Comparison of ENCODE assay signal across 15 cellular contexts in genomic region chr1:145987926-145988325, GRCh38. TPM values are rescaled to one million over a fixed set of nuclear protein-coding genes. Genes with fewer than 3 reads are reported as not detected.
DNase-seq lines count a peak whose midpoint lies in the region; ATAC-seq and TF ChIP-seq lines count a peak whose summit lies in the region.
"Had no signal": no experiment of that assay in that cellular context is flagged by ENCODE, and none has a peak within 500 bp of the region (broad histone marks: within the 10 kb centered on the region; RNA-seq: fewer than 3 reads in every experiment).

No MANE protein-coding gene starts in this region.

- no peak for TF ChIP-seq POLR2A in heart left ventricle (IDR thresholded peaks at IDR 0.05)
- no peak for TF ChIP-seq POLR2A in upper lobe of left lung (IDR thresholded peaks at IDR 0.05)

- H3K9me3 ChIP-seq in heart left ventricle (no peaks in the 10 kb centered on the region), ascending aorta (no peaks in the 10 kb centered on the region), upper lobe of left lung (no peaks in the 10 kb centered on the region)

- H3K4me1 Mint-ChIP-seq in natural killer cell treated with Interleukin-12 subunit alpha and Interleukin-12 subunit beta and Interleukin-15 and Interleukin-18, amount 100 ng/mL, for 72 hours (ENCODE audit: low read depth in 2 of 2): peaks cover 52 to 55% of the 10 kb centered on the region in 2 donors

- H3K4me1 ChIP-seq in heart left ventricle (peaks cover 14 to 73% (median 52%) of the 10 kb centered on the region in 12 donors), ascending aorta (peaks cover 13 to 39% of the 10 kb centered on the region in 2 donors), upper lobe of left lung (peaks cover 46 to 82% (median 59%) of the 10 kb centered on the region in 4 donors)

- no peak for ATAC-seq in heart left ventricle
- ATAC-seq in natural killer cell treated with Interleukin-12 subunit alpha and Interleukin-12 subunit beta and Interleukin-15 and Interleukin-18, amount 100 ng/mL, for 72 hours: no peak
- no peak for ATAC-seq in upper lobe of left lung (ENCODE audit: low FRiP score in 2 of 2)
- no peak for ATAC-seq in GM19328 (IDR thresholded peaks at IDR 0.05; ENCODE audit: unreplicated experiment)

- peaks cover 4% of the 10 kb centered on the region for H3K36me3 Mint-ChIP-seq in natural killer cell treated with Interleukin-12 subunit alpha and Interleukin-12 subunit beta and Interleukin-15 and Interleukin-18, amount 100 ng/mL, for 72 hours

- peak overlapping the region; percentile 48 to 84 for H3K27ac Mint-ChIP-seq in natural killer cell treated with Interleukin-12 subunit alpha and Interleukin-12 subunit beta and Interleukin-15 and Interleukin-18, amount 100 ng/mL, for 72 hours

- H3K4me3 Mint-ChIP-seq in natural killer cell treated with Interleukin-12 subunit alpha and Interleukin-12 subunit beta and Interleukin-15 and Interleukin-18, amount 100 ng/mL, for 72 hours: no peak overlapping the region

- no peak for TF ChIP-seq EP300 in upper lobe of left lung (IDR thresholded peaks at IDR 0.05)

- no peaks in the 10 kb centered on the region for H3K9me3 Mint-ChIP-seq in natural killer cell treated with Interleukin-12 subunit alpha and Interleukin-12 subunit beta and Interleukin-15 and Interleukin-18, amount 100 ng/mL, for 72 hours

- H3K27me3 Mint-ChIP-seq in natural killer cell treated with Interleukin-12 subunit alpha and Interleukin-12 subunit beta and Interleukin-15 and Interleukin-18, amount 100 ng/mL, for 72 hours: no peaks in the 10 kb centered on the region

- intact Hi-C loops in heart left ventricle (cut with DNase I): no loop called here
- intact Hi-C loops in cardiac septum (cut with DNase I): no loop called here
- intact Hi-C loops in ascending aorta (cut with DNase I): no loop called here

- TF ChIP-seq CTCF in heart left ventricle (IDR thresholded peaks at IDR 0.05): no peak
- TF ChIP-seq CTCF in ascending aorta (IDR thresholded peaks at IDR 0.05): no peak
- no peak for TF ChIP-seq CTCF in upper lobe of left lung (IDR thresholded peaks at IDR 0.05)

- H3K4me3 ChIP-seq in heart left ventricle (no peak overlapping the region), ascending aorta (no peak overlapping the region), upper lobe of left lung (no peak overlapping the region)
- H3K4me3 ChIP-seq: GM23248 had no signal

- 93 to 100% (median 98%) methylated on average over 1 of the region's 1 CpG for WGBS in heart left ventricle, 4 donors
- 95 to 100% methylated on average over 1 of the region's 1 CpG for WGBS in upper lobe of left lung, 2 donors

- DNase-seq in heart left ventricle: no peak
- DNase-seq in cardiac septum (ENCODE audit: low spot score): no peak
- DNase-seq in ascending aorta (ENCODE audit: low spot score in 2 of 2): peak in 1 of 2 donors; percentile 48
- DNase-seq in natural killer cell treated with Interleukin-12 subunit alpha and Interleukin-12 subunit beta and Interleukin-15 and Interleukin-18, amount 100 ng/mL, for 72 hours (ENCODE audit: low spot score): no peak
- DNase-seq in upper lobe of left lung: no peak
- DNase-seq in activated CD4-positive, alpha-beta T cell treated with anti-CD3 and anti-CD28 coated beads, Interleukin-2, amount 50 U/mL, for 4 hours: no peak
- no peak for DNase-seq in SIG-M5 (lab: John Stamatoyannopoulos, UW)
- DNase-seq: activated CD4-positive, alpha-beta T cell treated with anti-CD3 and anti-CD28 coated beads, Interleukin-2, amount 50 U/mL, for 1 hour; activated gamma-delta T cell; caudate nucleus; GM23248; NCI-H2081; stimulated activated CD4-positive, alpha-beta T cell treated with anti-CD3 and anti-CD28 coated beads, Interleukin-2, amount 100 ng/mL, for 24 hours; T-helper 9 cell had no signal

- H3K27ac ChIP-seq in heart left ventricle (peak overlapping the region in 11 of 12 donors; percentile 31 to 98 (median 96)), ascending aorta (peak overlapping the region; percentile 17 to 38), upper lobe of left lung (peak overlapping the region; percentile 55 to 98 (median 82))
- H3K27ac ChIP-seq: GM23248 had no signal

- H3K27me3 ChIP-seq in heart left ventricle (no peaks in the 10 kb centered on the region), ascending aorta (no peaks in the 10 kb centered on the region), upper lobe of left lung (no peaks in the 10 kb centered on the region)

- H3K36me3 ChIP-seq in heart left ventricle: peaks cover 0 to 13% (median 10%) of the 10 kb centered on the region in 9 donors
- H3K36me3 ChIP-seq in ascending aorta: peaks cover 5 to 11% of the 10 kb centered on the region in 2 donors
- peaks cover 5 to 13% (median 5%) of the 10 kb centered on the region in 4 donors for H3K36me3 ChIP-seq in upper lobe of left lung

RNA-seq across cellular contexts. Expression of gene TXNIP, which starts 8.5 kb away (rescaled TPM):
- total RNA-seq in heart left ventricle (1,000 to 10,000 TPM in 4 of 9 donors, 100 to 1,000 TPM in 5; 489 to 1,925 (median 1,000) TPM), cardiac septum (689 TPM), ascending aorta (877 TPM), upper lobe of left lung (1,000 to 10,000 TPM in 3 of 6 donors, 100 to 1,000 TPM in 3; 703 to 1,481 (median 910) TPM)
- polyA plus RNA-seq in heart left ventricle: 100 to 1,000 TPM; 222 to 597 TPM
- total RNA-seq in natural killer cell treated with Interleukin-12 subunit alpha and Interleukin-12 subunit beta and Interleukin-15 and Interleukin-18, amount 100 ng/mL, for 72 hours: 100 to 1,000 TPM in 1 of 2 donors, 10 to 100 TPM in 1; 87.8 to 347 TPM

RNA-seq across cellular contexts. Expression of gene POLR3GL, which starts 23.4 kb away (rescaled TPM):
- 10 to 100 TPM; 30.2 to 45.7 (median 36.0) TPM for total RNA-seq in heart left ventricle
- polyA plus RNA-seq in heart left ventricle: 10 to 100 TPM; 45.8 to 69.4 TPM
- total RNA-seq in cardiac septum: 36.8 TPM
- 22.9 TPM for total RNA-seq in ascending aorta
- total RNA-seq in natural killer cell treated with Interleukin-12 subunit alpha and Interleukin-12 subunit beta and Interleukin-15 and Interleukin-18, amount 100 ng/mL, for 72 hours: 10 to 100 TPM; 17.8 to 26.4 TPM
- total RNA-seq in upper lobe of left lung: 10 to 100 TPM; 18.7 to 25.7 (median 22.5) TPM

RNA-seq across cellular contexts. Expression of gene ANKRD34A, which starts 23.6 kb away (rescaled TPM):
- total RNA-seq in heart left ventricle (1 to 10 TPM; 1.0 to 3.5 (median 1.7) TPM), cardiac septum (2.9 TPM), ascending aorta (13.6 TPM), upper lobe of left lung (1 to 10 TPM in 2 of 6 donors, under 1 TPM in 4; 0.30 to 2.6 (median 0.73) TPM)
- polyA plus RNA-seq in heart left ventricle: 1 to 10 TPM in 1 of 2 donors, under 1 TPM in 1; 0.65 to 1.9 TPM
- 1 to 10 TPM; 1.6 to 9.1 TPM for total RNA-seq in natural killer cell treated with Interleukin-12 subunit alpha and Interleukin-12 subunit beta and Interleukin-15 and Interleukin-18, amount 100 ng/mL, for 72 hours

RNA-seq across cellular contexts. Expression of gene LIX1L, which starts 30.1 kb away (rescaled TPM):
- total RNA-seq in heart left ventricle (10 to 100 TPM; 21.7 to 31.5 (median 26.4) TPM), cardiac septum (25.6 TPM), ascending aorta (44.0 TPM), upper lobe of left lung (10 to 100 TPM in 5 of 6 donors, 1 to 10 TPM in 1; 5.2 to 35.6 (median 16.5) TPM)
- polyA plus RNA-seq in heart left ventricle: 10 to 100 TPM in 1 of 2 donors, 1 to 10 TPM in 1; 7.0 to 13.4 TPM
- 10 to 100 TPM; 28.8 to 31.3 TPM for total RNA-seq in natural killer cell treated with Interleukin-12 subunit alpha and Interleukin-12 subunit beta and Interleukin-15 and Interleukin-18, amount 100 ng/mL, for 72 hours

RNA-seq across cellular contexts. Expression of gene HJV, which starts 33.6 kb away (rescaled TPM):
- 100 to 1,000 TPM in 3 of 9 donors, 10 to 100 TPM in 6; 21.8 to 125 (median 79.5) TPM for total RNA-seq in heart left ventricle
- polyA plus RNA-seq in heart left ventricle: 10 to 100 TPM in 1 of 2 donors, under 1 TPM in 1; 0.62 to 37.7 TPM
- 73.8 TPM for total RNA-seq in cardiac septum
- not detected for total RNA-seq in ascending aorta
- not detected for total RNA-seq in natural killer cell treated with Interleukin-12 subunit alpha and Interleukin-12 subunit beta and Interleukin-15 and Interleukin-18, amount 100 ng/mL, for 72 hours
- total RNA-seq in upper lobe of left lung: not detected
- total RNA-seq: GM23248 had no signal
- polyA plus RNA-seq: GM23248 had no signal

Comparison
In these comparisons a context has a peak if more than half of its experiments do, and no peak if none do; other contexts are left out.
1. H3K27ac ChIP-seq: peak in every context shown above with its lines; median percentile 96 in heart left ventricle; 82 in upper lobe of left lung; 28 in ascending aorta.